9 cellular contexts compared by ENCODE assay signal in the genomic region with DNA sequence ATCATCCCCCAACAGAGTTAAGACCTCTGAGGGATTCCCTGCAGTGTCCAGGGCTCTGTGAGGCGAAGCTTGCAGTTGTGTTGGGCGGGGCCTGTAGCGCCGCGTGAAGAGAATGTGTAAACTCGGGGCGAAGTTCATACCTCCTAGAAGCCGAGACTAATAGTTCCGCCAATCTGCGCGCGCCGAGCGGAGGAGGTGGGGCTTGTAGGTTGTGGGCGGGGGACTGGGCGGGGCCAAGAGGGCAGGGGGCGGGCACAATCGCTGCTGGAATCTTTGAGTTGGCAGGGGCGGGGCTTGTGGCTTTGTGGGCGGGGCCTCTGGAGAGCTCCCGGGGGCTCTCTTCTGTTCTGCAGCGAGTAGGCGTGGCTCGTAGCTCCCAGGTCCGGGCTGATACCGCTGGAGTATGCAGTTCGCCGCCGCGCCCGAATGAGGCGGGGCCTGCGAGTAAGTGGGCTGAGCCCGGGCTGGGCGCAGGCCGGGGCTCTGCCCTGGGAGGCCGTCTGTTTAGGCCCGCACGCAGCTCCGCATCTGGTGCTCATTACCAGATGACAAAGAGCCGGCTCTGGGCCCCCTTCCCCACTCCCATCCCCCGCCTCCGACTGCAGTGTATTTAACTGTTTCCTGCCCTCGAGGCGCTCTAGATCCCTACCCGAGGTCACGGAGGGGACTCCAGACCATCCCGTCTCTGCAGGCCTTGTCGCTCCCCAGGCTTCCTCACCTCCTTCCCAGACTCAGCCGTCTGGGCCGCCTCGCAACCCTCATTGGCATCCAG. TPM values are rescaled to one million over a fixed set of nuclear protein-coding genes. Genes with fewer than 3 reads are reported as not detected.
DNase-seq lines count a peak whose midpoint lies in the region; ATAC-seq lines count a peak whose summit lies in the region.
"Had no signal": no experiment of that assay in that cellular context is flagged by ENCODE, and none has a peak within 500 bp of the region (broad histone marks: within the 10 kb centered on the region; RNA-seq: fewer than 3 reads in every experiment).

No MANE protein-coding gene starts in this region.

- peak; percentile 81 for ATAC-seq in GM19351 (IDR thresholded peaks at IDR 0.05; ENCODE audit: unreplicated experiment)
- ATAC-seq in HG03469 (IDR thresholded peaks at IDR 0.05; ENCODE audit: unreplicated experiment): peak; percentile 25
- ATAC-seq in left lobe of liver: peak; percentile 82

- DNase-seq in NCI-H526 (lab: John Stamatoyannopoulos, UW) (peak; percentile 96 to 99), dedifferentiated amniotic fluid mesenchymal stem cell (ENCODE audit: extremely low spot score) (peak; percentile 99), left lobe of liver (ENCODE audit: low spot score) (peak; percentile 98)
- DNase-seq in activated CD4-positive, alpha-beta T cell treated with anti-CD3 and anti-CD28 coated beads, Interleukin-2, amount 50 U/mL, for 1 hour: peak; percentile 100
- peak; percentile 97 for DNase-seq in stimulated activated CD4-positive, alpha-beta T cell treated with anti-CD3 and anti-CD28 coated beads, Interleukin-1b, Interleukin-23, amount 100 ng/mL, for 48 hours

- peak overlapping the region; percentile 84 for H3K9ac ChIP-seq in BLaER1

- H4K20me1 ChIP-seq in BLaER1: peaks cover 24% of the 10 kb centered on the region

- peak overlapping the region; percentile 73 for H3K4me3 ChIP-seq in BLaER1

- peak overlapping the region; percentile 98 for H3K4me2 ChIP-seq in BLaER1

- peak overlapping the region; percentile 91 for H3K27ac ChIP-seq in BLaER1

- no peaks in the 10 kb centered on the region for H3K36me3 ChIP-seq in BLaER1

- no peaks in the 10 kb centered on the region for H3K27me3 ChIP-seq in BLaER1

- H3K4me1 ChIP-seq in BLaER1: peaks cover 55% of the 10 kb centered on the region

- H3K9me3 ChIP-seq in BLaER1: no peaks in the 10 kb centered on the region

RNA-seq across cellular contexts. Expression of gene CD248, which starts 4.1 kb away (rescaled TPM):
- total RNA-seq in left lobe of liver: 0.91 TPM

RNA-seq across cellular contexts. Expression of gene TMEM151A, which starts 21.0 kb away (rescaled TPM):
- total RNA-seq in left lobe of liver: 0.10 TPM
- total RNA-seq: activated CD8-positive, alpha-beta memory T cell treated with anti-CD3 and anti-CD28 coated beads for 36 hours had no signal

RNA-seq across cellular contexts. Expression of gene RIN1, which starts 23.5 kb away (rescaled TPM):
- total RNA-seq in left lobe of liver: 0.93 TPM

RNA-seq across cellular contexts. Expression of gene YIF1A, which starts 23.8 kb away (rescaled TPM):
- total RNA-seq in left lobe of liver: 120 TPM

RNA-seq across cellular contexts. Expression of gene BRMS1, which starts 32.2 kb away (rescaled TPM):
- 11.2 TPM for total RNA-seq in left lobe of liver

Comparison
In these comparisons a context has a peak if more than half of its experiments do, and no peak if none do; other contexts are left out.
1. Peak in every context shown above with its lines: DNase-seq, ATAC-seq, H3K4me3 ChIP-seq and H3K27ac ChIP-seq.
2. ATAC-seq: peak in every context shown above with its lines; median percentile 82 in left lobe of liver; 81 in GM19351; 25 in HG03469.